1 cellular context compared by ENCODE assay signal in genomic region chr17:30380643-30381419, GRCh38.
TF ChIP-seq lines count a peak whose summit lies in the region.

No MANE protein-coding gene starts in this region.

TF ChIP-seq in WTC11, 78 proteins besides CTCF, POLR2A, EP300 and RAD21 (continued from another document):
- no peak for TF ChIP-seq MLX (CRISPR knock-in tag; IDR thresholded peaks at IDR 0.05)
- no peak for TF ChIP-seq EMX1 (CRISPR knock-in tag; IDR thresholded peaks at IDR 0.05)
- TF ChIP-seq NR3C1 (CRISPR knock-in tag; conservative IDR thresholded peaks at IDR 0.05; ENCODE audit: low read depth): no peak
- TF ChIP-seq ARID4B (CRISPR knock-in tag; IDR thresholded peaks at IDR 0.05; ENCODE audit: borderline replicate concordance): no peak
- no peak for TF ChIP-seq ZNF281 (CRISPR knock-in tag; IDR thresholded peaks at IDR 0.05)
- TF ChIP-seq GABPB1 (CRISPR knock-in tag; IDR thresholded peaks at IDR 0.05): no peak
- no peak for TF ChIP-seq CREM (CRISPR knock-in tag; IDR thresholded peaks at IDR 0.05)
- no peak for TF ChIP-seq FOXK1 (CRISPR knock-in tag; IDR thresholded peaks at IDR 0.05)
- TF ChIP-seq ZNF425 (CRISPR knock-in tag; conservative IDR thresholded peaks at IDR 0.05): no peak
